ENCODE assay signal across 24 cellular contexts in the genomic region with DNA sequence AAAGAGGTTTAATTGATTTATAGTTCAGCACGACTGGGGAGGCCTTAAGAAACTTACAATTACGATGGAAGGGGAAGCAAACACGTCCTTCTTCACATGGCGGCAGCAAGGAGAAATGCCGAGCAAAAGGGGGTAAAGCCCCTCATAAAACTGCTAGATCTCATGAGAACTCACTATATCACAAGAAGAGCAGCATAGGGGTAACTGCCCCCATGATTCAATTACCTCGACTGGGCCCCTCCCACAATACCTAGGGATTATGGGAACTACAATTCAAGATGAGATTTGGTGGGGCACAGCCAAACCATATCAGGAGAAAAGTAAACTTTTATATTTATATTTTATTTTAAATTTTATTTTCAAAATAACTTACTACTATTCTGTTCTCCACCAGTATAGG.
DNase-seq lines count a peak whose midpoint lies in the region; ATAC-seq and TF ChIP-seq lines count a peak whose summit lies in the region.
"Had no signal": no experiment of that assay in that cellular context is flagged by ENCODE, and none has a peak within 500 bp of the region (broad histone marks: within the 10 kb centered on the region; RNA-seq: fewer than 3 reads in every experiment).

No MANE protein-coding gene starts in this region.

- H3K4me3 ChIP-seq in BE2C (ENCODE audit: low read depth, low read length), result no peak overlapping the region
- H3K4me3 ChIP-seq: A549; BLaER1; BLaER1 treated with 17β-estradiol and CSF1 and Interleukin-3, amounts not matched to agents 10 nM and 100 nM had no signal

- no peaks in the 10 kb centered on the region for H3K27me3 ChIP-seq in BE2C
- H3K27me3 ChIP-seq: BLaER1; BLaER1 treated with 17β-estradiol and CSF1 and Interleukin-3, amounts not matched to agents 10 nM and 100 nM had no signal

- TF ChIP-seq CTCF in BE2C (IDR thresholded peaks at IDR 0.05; ENCODE audit: low read depth, low read length), result no peak

- ATAC-seq in HG03354 (IDR thresholded peaks at IDR 0.05; ENCODE audit: poor library complexity, severe bottlenecking, unreplicated experiment), result no peak
- ATAC-seq: A549; CD8-positive, alpha-beta T cell had no signal

- peaks cover 9% of the 10 kb centered on the region for H3K4me1 ChIP-seq in BE2C
- H3K4me1 ChIP-seq: A549, BLaER1, Caco-2 had no signal

- DNase-seq in BE2C, result peak; percentile 93
- DNase-seq: 8988T; ACHN; AML-193; C1 segment of cervical spinal cord; Caco-2; Calu3; CD4-positive, alpha-beta memory T cell; CD4-positive, alpha-beta T cell; CD4-positive, CD25-positive, alpha-beta regulatory T cell; CD8-positive, alpha-beta memory T cell; CD8-positive, alpha-beta T cell; COR-L47; DMS 273 treated with DMSO at 0.1 percent for 48 hours; DMS153; DMS53; DMS79; DMS79 treated with DMSO at 0.1 percent for 48 hours; DND-41; EL had no signal

- peaks cover 70% of the 10 kb centered on the region for H3K9me3 ChIP-seq in BE2C
- H3K9me3 ChIP-seq: A549 had no signal

- no peaks in the 10 kb centered on the region; the same call in 1 of the 2 replicates for H3K36me3 ChIP-seq in BE2C
- H3K36me3 ChIP-seq: BLaER1; BLaER1 treated with 17β-estradiol and CSF1 and Interleukin-3, amounts not matched to agents 10 nM and 100 nM had no signal
